In genomic region chr16:4876646-4877297, GRCh38 we compare ENCODE assay signal across 25 cellular contexts.
"Had no signal": no experiment of that assay in that cellular context is flagged by ENCODE, and none has a peak within 500 bp of the region (broad histone marks: within the 10 kb centered on the region; RNA-seq: fewer than 3 reads in every experiment).

No MANE protein-coding gene starts in this region.

- H3K9ac ChIP-seq: KMS-11 had no signal

- H3K27ac Mint-ChIP-seq: activated CD8-positive, alpha-beta T cell treated with anti-CD3 and anti-CD28 coated beads for 36 hours; activated naive CD8-positive, alpha-beta T cell; brain; IgD-negative memory B cell had no signal

- H3K9me3 Mint-ChIP-seq: activated CD8-positive, alpha-beta T cell treated with anti-CD3 and anti-CD28 coated beads for 36 hours; brain had no signal

- H3K4me3 ChIP-seq: cardiac muscle cell, MG63 had no signal

- H3K27me3 ChIP-seq: cardiac muscle cell, MG63 had no signal

- H3K4me1 Mint-ChIP-seq: IgD-negative memory B cell had no signal

- DNase-seq: activated CD4-positive, alpha-beta T cell treated with anti-CD3 and anti-CD28 coated beads for 4 hours; activated CD8-positive, alpha-beta memory T cell treated with anti-CD3 and anti-CD28 coated beads, Interleukin-2, amount 50 U/mL, for 48 hours; activated CD8-positive, alpha-beta T cell treated with anti-CD3 and anti-CD28 coated beads for 36 hours; activated effector memory CD4-positive, alpha-beta T cell treated with Interleukin-2 at 50 U/mL for 16 hours; activated naive CD4-positive, alpha-beta T cell; activated T-cell treated with anti-CD3 and anti-CD28 coated beads, Interleukin-2, amount 50 U/mL, for 1 hour; amygdala; MG63; MV-4-11; NCI-H1092 treated with DMSO at 0.1 percent for 48 hours; NCI-H1417 treated with DMSO at 0.1 percent for 48 hours; NCI-H1694 treated with DMSO at 0.1 percent for 48 hours; NCI-H2029 treated with DMSO at 0.1 percent for 48 hours; NCI-H446; NCI-H524; PC-3; SHP77 treated with DMSO at 0.1 percent for 48 hours; T-helper 2 cell; T1000; WERI-Rb-1 had no signal

- H3K27ac ChIP-seq: cardiac muscle cell, KMS-11, WERI-Rb-1 had no signal

- H3K27me3 Mint-ChIP-seq: activated CD8-positive, alpha-beta T cell treated with anti-CD3 and anti-CD28 coated beads for 36 hours; activated naive CD8-positive, alpha-beta T cell; IgD-negative memory B cell had no signal

- H3K4me3 Mint-ChIP-seq: activated CD8-positive, alpha-beta T cell treated with anti-CD3 and anti-CD28 coated beads for 36 hours; activated naive CD8-positive, alpha-beta T cell; brain; IgD-negative memory B cell had no signal

- H3K9me3 ChIP-seq: MG63 had no signal

- ATAC-seq: activated CD8-positive, alpha-beta T cell treated with anti-CD3 and anti-CD28 coated beads for 36 hours; PC-3 had no signal
